ENCODE assay signal across 12 cellular contexts in genomic region chr7:41103331-41103730, GRCh38.
DNase-seq lines count a peak whose midpoint lies in the region; ATAC-seq and TF ChIP-seq lines count a peak whose summit lies in the region.
"Had no signal": no experiment of that assay in that cellular context is flagged by ENCODE, and none has a peak within 500 bp of the region (broad histone marks: within the 10 kb centered on the region; RNA-seq: fewer than 3 reads in every experiment).

No MANE protein-coding gene starts in this region.

- H3K4me3 ChIP-seq in brain microvascular endothelial cell (ENCODE audit: low read depth, low read length), result no peak overlapping the region

- DNase-seq in CD1c-positive myeloid dendritic cell (ENCODE audit: extremely low spot score) (peak; percentile 37), brain microvascular endothelial cell (peak; percentile 81), putamen (ENCODE audit: low spot score) (no peak), HuH-7 (ENCODE audit: low spot score) (no peak)
- DNase-seq in stimulated activated naive CD4-positive, alpha-beta T cell (lab: John Stamatoyannopoulos, UW), result no peak
- DNase-seq: activated CD8-positive, alpha-beta T cell treated with anti-CD3 and anti-CD28 coated beads for 36 hours; KBM-7; OCI-M1 had no signal

- in situ Hi-C loops in brain microvascular endothelial cell (cut with HindIII; ENCODE audit: low pct_ligation_motif_present, low sequenced_read_pairs), result no loop called here

- no peak for TF ChIP-seq CTCF in brain microvascular endothelial cell (IDR thresholded peaks at IDR 0.05; ENCODE audit: low read depth, low read length, missing control alignments)

- ATAC-seq in GM19455 (IDR thresholded peaks at IDR 0.05; ENCODE audit: unreplicated experiment), result peak; percentile 67
- ATAC-seq in HG03342 (IDR thresholded peaks at IDR 0.05; ENCODE audit: unreplicated experiment), result peak; percentile 65
- ATAC-seq in HG03439 (IDR thresholded peaks at IDR 0.05; ENCODE audit: unreplicated experiment), result no peak
- ATAC-seq: activated CD8-positive, alpha-beta T cell treated with anti-CD3 and anti-CD28 coated beads for 36 hours had no signal

- H3K36me3 ChIP-seq in brain microvascular endothelial cell (replicated peaks), result no peaks in the 10 kb centered on the region
- H3K36me3 ChIP-seq: neutrophil had no signal

- no peaks in the 10 kb centered on the region for H3K27me3 ChIP-seq in brain microvascular endothelial cell (replicated peaks)
- H3K27me3 ChIP-seq: neutrophil had no signal

- peak overlapping the region; percentile 70 for H3K27ac ChIP-seq in brain microvascular endothelial cell
- H3K27ac ChIP-seq: neutrophil had no signal

Comparison
In these comparisons a context has a peak if more than half of its experiments do, and no peak if none do; other contexts are left out.
1. DNase-seq: peak in CD1c-positive myeloid dendritic cell (single experiment) and brain microvascular endothelial cell (single experiment); none in putamen (single experiment), HuH-7 (single experiment) and stimulated activated naive CD4-positive, alpha-beta T cell (0 of 6).